In the genomic region with DNA sequence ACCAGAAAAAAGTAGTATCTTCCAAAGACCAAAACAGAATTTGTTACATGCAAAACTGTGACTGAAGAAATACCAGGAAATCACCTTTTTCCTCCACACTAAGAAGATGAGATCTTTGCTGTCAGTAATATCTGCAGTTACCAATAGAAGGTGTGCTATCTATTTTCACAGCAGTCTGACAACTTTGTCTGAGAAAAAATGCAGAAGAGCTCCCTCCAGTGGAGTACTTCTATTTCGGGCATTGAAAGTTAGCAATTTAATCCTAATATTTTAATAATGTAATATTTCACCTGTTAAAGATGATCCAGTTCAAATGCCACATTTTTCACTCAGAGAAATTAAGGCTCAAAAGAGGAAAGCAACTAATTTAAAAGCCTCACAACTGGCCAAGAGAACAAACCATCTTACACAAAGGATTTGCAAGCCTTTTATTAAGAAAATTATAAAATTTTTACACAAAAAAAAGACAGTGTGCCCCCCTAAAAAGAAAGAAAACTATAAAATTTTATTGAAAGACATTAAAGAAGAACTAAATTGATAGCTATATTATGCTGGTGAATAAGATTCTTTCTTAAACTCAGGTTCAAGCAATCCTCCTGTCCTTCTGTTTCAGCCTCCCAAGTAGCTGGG, we compare ENCODE assay signal across 8 cellular contexts. TPM values are rescaled to one million over a fixed set of nuclear protein-coding genes. Genes with fewer than 3 reads are reported as not detected.
A peak's percentile ranks its signal among the peaks of the same experiment; 100 is the strongest.
DNase-seq lines count a peak whose midpoint lies in the region; ATAC-seq and TF ChIP-seq lines count a peak whose summit lies in the region.

No MANE protein-coding gene starts in this region.

- no peaks in the 10 kb centered on the region for H3K9me2 ChIP-seq in DOHH2 (replicated peaks; ENCODE audit: control insufficient read depth, low read length)

- peak; percentile 62 for DNase-seq in KBM-7
- peak; percentile 55 for DNase-seq in amniotic epithelial cell (ENCODE audit: low read depth)
- DNase-seq in lower lobe of right lung, result no peak
- no peak for DNase-seq in stimulated activated effector memory CD8-positive, alpha-beta T cell treated with anti-CD3 and anti-CD28 coated beads, Interleukin-12 subunit alpha, Interleukin-12 subunit beta, amount 100 ng/mL, for 72 hours (ENCODE audit: low spot score in 2 of 2)
- DNase-seq in central memory CD4-positive, alpha-beta T cell, result no peak

- ATAC-seq in GM19468 (IDR thresholded peaks at IDR 0.05; ENCODE audit: extremely low read depth, unreplicated experiment) (peak; percentile 23), lower lobe of right lung (no peak), esophagus mucosa (no peak)
- no peak for ATAC-seq in stimulated activated effector memory CD8-positive, alpha-beta T cell treated with anti-CD3 and anti-CD28 coated beads, Interleukin-12 subunit alpha, Interleukin-12 subunit beta, amount 100 ng/mL, for 72 hours

- H3K79me2 ChIP-seq in DOHH2 (ENCODE audit: control insufficient read depth, low read length), result no peaks in the 10 kb centered on the region

- H3K4me3 Mint-ChIP-seq in stimulated activated effector memory CD8-positive, alpha-beta T cell treated with anti-CD3 and anti-CD28 coated beads, Interleukin-12 subunit alpha, Interleukin-12 subunit beta, amount 100 ng/mL, for 72 hours, result no peak overlapping the region

- H3K4me2 ChIP-seq in DOHH2 (ENCODE audit: low read length), result no peak overlapping the region

- no peaks in the 10 kb centered on the region; the same call in 1 of the 2 replicates for H3K9me3 ChIP-seq in DOHH2 (ENCODE audit: control insufficient read depth, insufficient read depth, low read length)
- no peaks in the 10 kb centered on the region for H3K9me3 ChIP-seq in lower lobe of right lung

- H4K20me1 ChIP-seq in DOHH2 (ENCODE audit: control insufficient read depth, insufficient read depth, low read depth, low read length), result no peaks in the 10 kb centered on the region

- H3K4me1 ChIP-seq in DOHH2 (ENCODE audit: control insufficient read depth, low read length) (no peaks in the 10 kb centered on the region), lower lobe of right lung (no peaks in the 10 kb centered on the region)

- intact Hi-C loops in lower lobe of right lung (cut with DNase I), result no loop called here

- H3K36me3 ChIP-seq in DOHH2 (ENCODE audit: control insufficient read depth, low read length) (peaks cover 6% of the 10 kb centered on the region), lower lobe of right lung (no peaks in the 10 kb centered on the region)

- peak; percentile 67 for TF ChIP-seq CTCF in DOHH2 (IDR thresholded peaks at IDR 0.05; ENCODE audit: low read depth, low read length, poor library complexity, severe bottlenecking)
- peak; percentile 26 for TF ChIP-seq CTCF in lower lobe of right lung (IDR thresholded peaks at IDR 0.05)

- H3K27ac ChIP-seq in DOHH2 (ENCODE audit: low read depth, low read length) (no peak overlapping the region), lower lobe of right lung (no peak overlapping the region)

- H3K4me3 ChIP-seq in DOHH2 (ENCODE audit: low read length) (no peak overlapping the region), lower lobe of right lung (no peak overlapping the region)

- H3K27ac Mint-ChIP-seq in stimulated activated effector memory CD8-positive, alpha-beta T cell treated with anti-CD3 and anti-CD28 coated beads, Interleukin-12 subunit alpha, Interleukin-12 subunit beta, amount 100 ng/mL, for 72 hours, result no peak overlapping the region

- no peaks in the 10 kb centered on the region for H3F3A ChIP-seq in DOHH2 (ENCODE audit: control insufficient read depth, insufficient read depth)

- H3K9me3 Mint-ChIP-seq in stimulated activated effector memory CD8-positive, alpha-beta T cell treated with anti-CD3 and anti-CD28 coated beads, Interleukin-12 subunit alpha, Interleukin-12 subunit beta, amount 100 ng/mL, for 72 hours, result no peaks in the 10 kb centered on the region

- in situ Hi-C loops in KBM-7 (cut with MboI; ENCODE audit: low pct_unique_long_range_greater_than_20kb, low sequenced_read_pairs), result no loop called here

- no peaks in the 10 kb centered on the region for H3K27me3 ChIP-seq in DOHH2 (ENCODE audit: control insufficient read depth, low read length)
- H3K27me3 ChIP-seq in lower lobe of right lung (ENCODE audit: low read depth), result no peaks in the 10 kb centered on the region

- no peaks in the 10 kb centered on the region for H3K4me1 Mint-ChIP-seq in stimulated activated effector memory CD8-positive, alpha-beta T cell treated with anti-CD3 and anti-CD28 coated beads, Interleukin-12 subunit alpha, Interleukin-12 subunit beta, amount 100 ng/mL, for 72 hours

- no peaks in the 10 kb centered on the region for H3K36me3 Mint-ChIP-seq in stimulated activated effector memory CD8-positive, alpha-beta T cell treated with anti-CD3 and anti-CD28 coated beads, Interleukin-12 subunit alpha, Interleukin-12 subunit beta, amount 100 ng/mL, for 72 hours

RNA-seq across cellular contexts. Expression of gene DEPDC1B, which starts 50.6 kb away (rescaled TPM):
- 0.30 TPM for total RNA-seq in lower lobe of right lung
- 4.9 TPM for total RNA-seq in esophagus mucosa

Comparison
In these comparisons a context has a peak if more than half of its experiments do, and no peak if none do; other contexts are left out.
1. DNase-seq: peak in KBM-7 (single experiment) and amniotic epithelial cell (single experiment); none in lower lobe of right lung (single experiment), stimulated activated effector memory CD8-positive, alpha-beta T cell treated with anti-CD3 and anti-CD28 coated beads, Interleukin-12 subunit alpha, Interleukin-12 subunit beta, amount 100 ng/mL, for 72 hours (0 of 2) and central memory CD4-positive, alpha-beta T cell (single experiment).